In genomic region chr19:3458595-3459284, GRCh38 we compare ENCODE assay signal across 10 cellular contexts. TPM values are rescaled to one million over a fixed set of nuclear protein-coding genes. Genes with fewer than 3 reads are reported as not detected.
DNase-seq lines count a peak whose midpoint lies in the region; ATAC-seq and TF ChIP-seq lines count a peak whose summit lies in the region.
"Had no signal": no experiment of that assay in that cellular context is flagged by ENCODE, and none has a peak within 500 bp of the region (broad histone marks: within the 10 kb centered on the region; RNA-seq: fewer than 3 reads in every experiment).

No MANE protein-coding gene starts in this region.

- intact Hi-C loops in esophagus muscularis mucosa (cut with DNase I), result no loop called here

- H3K36me3 ChIP-seq in MM.1S (replicated peaks; ENCODE audit: insufficient read depth, low read length) (no peaks in the 10 kb centered on the region), esophagus muscularis mucosa (peaks cover 36 to 84% (median 73%) of the 10 kb centered on the region in 4 donors), subcutaneous abdominal adipose tissue (ENCODE audit: control insufficient read depth in 5 of 5, insufficient read depth in 5 of 5, low read length in 5 of 5) (peaks cover 0 to 56% (median 41%) of the 10 kb centered on the region in 5 donors)

- no peaks in the 10 kb centered on the region for H3K4me1 Mint-ChIP-seq in stimulated activated naive CD8-positive, alpha-beta T cell treated with anti-CD3 and anti-CD28 coated beads, Interleukin-15, amount 100 ng/mL, for 72 hours
- H3K4me1 Mint-ChIP-seq: activated T-helper 17 cell treated with anti-CD3 and anti-CD28 coated beads, Interleukin-2, amount 50 U/mL, for 72 hours had no signal

- TF ChIP-seq CTCF in MM.1S (IDR thresholded peaks at IDR 0.05; ENCODE audit: low read length) (no peak), esophagus muscularis mucosa (IDR thresholded peaks at IDR 0.05) (no peak)

- TF ChIP-seq POLR2A in esophagus muscularis mucosa (IDR thresholded peaks at IDR 0.05; ENCODE audit: low read depth), result no peak

- no peaks in the 10 kb centered on the region for H4K20me1 ChIP-seq in MM.1S (ENCODE audit: insufficient read depth, low read length)

- H3K9me3 Mint-ChIP-seq in stimulated activated naive CD8-positive, alpha-beta T cell treated with anti-CD3 and anti-CD28 coated beads, Interleukin-15, amount 100 ng/mL, for 72 hours, result no peaks in the 10 kb centered on the region
- H3K9me3 Mint-ChIP-seq: activated T-helper 17 cell treated with anti-CD3 and anti-CD28 coated beads, Interleukin-2, amount 50 U/mL, for 72 hours had no signal

- no peak overlapping the region for H3K4me3 Mint-ChIP-seq in stimulated activated naive CD8-positive, alpha-beta T cell treated with anti-CD3 and anti-CD28 coated beads, Interleukin-15, amount 100 ng/mL, for 72 hours
- H3K4me3 Mint-ChIP-seq: activated T-helper 17 cell treated with anti-CD3 and anti-CD28 coated beads, Interleukin-2, amount 50 U/mL, for 72 hours had no signal

- peak overlapping the region in 1 of 2 donors; percentile 19 for H3K27ac Mint-ChIP-seq in stimulated activated naive CD8-positive, alpha-beta T cell treated with anti-CD3 and anti-CD28 coated beads, Interleukin-15, amount 100 ng/mL, for 72 hours
- H3K27ac Mint-ChIP-seq: activated T-helper 17 cell treated with anti-CD3 and anti-CD28 coated beads, Interleukin-2, amount 50 U/mL, for 72 hours had no signal

- H3K9ac ChIP-seq in MM.1S (ENCODE audit: low read length), result no peak overlapping the region
- peak overlapping the region in 3 of 5 donors; percentile 11 to 41 (median 30) for H3K9ac ChIP-seq in subcutaneous abdominal adipose tissue (ENCODE audit: low read length in 5 of 5)

- H3K27ac ChIP-seq in MM.1S (ENCODE audit: low read length) (no peak overlapping the region), esophagus muscularis mucosa (replicated peaks in 1 of 4) (peak overlapping the region; percentile 84 to 91 (median 89)), subcutaneous abdominal adipose tissue (ENCODE audit: low read depth, low read length) (peak overlapping the region; percentile 74)

- no peaks in the 10 kb centered on the region for H3K27me3 Mint-ChIP-seq in stimulated activated naive CD8-positive, alpha-beta T cell treated with anti-CD3 and anti-CD28 coated beads, Interleukin-15, amount 100 ng/mL, for 72 hours
- H3K27me3 Mint-ChIP-seq: activated T-helper 17 cell treated with anti-CD3 and anti-CD28 coated beads, Interleukin-2, amount 50 U/mL, for 72 hours had no signal

- H3K9me2 ChIP-seq in MM.1S (replicated peaks; ENCODE audit: insufficient read depth, low read length), result no peaks in the 10 kb centered on the region

- H3F3A ChIP-seq in MM.1S (ENCODE audit: insufficient read depth, low read length), result no peaks in the 10 kb centered on the region

- H3K4me1 ChIP-seq in MM.1S (ENCODE audit: low read length) (peaks cover 19% of the 10 kb centered on the region), esophagus muscularis mucosa (peaks cover 36 to 98% (median 88%) of the 10 kb centered on the region in 4 donors), subcutaneous abdominal adipose tissue (ENCODE audit: control insufficient read depth in 5 of 5, insufficient read depth in 5 of 5, low read length in 5 of 5) (peaks cover 0 to 39% (median 35%) of the 10 kb centered on the region in 5 donors)

- no peak for TF ChIP-seq EP300 in esophagus muscularis mucosa (IDR thresholded peaks at IDR 0.05)

- no peaks in the 10 kb centered on the region for H3K79me2 ChIP-seq in MM.1S (ENCODE audit: low read length)

- ATAC-seq in stimulated activated naive CD8-positive, alpha-beta T cell treated with anti-CD3 and anti-CD28 coated beads, Interleukin-15, amount 100 ng/mL, for 72 hours, result no peak
- ATAC-seq: activated T-helper 17 cell treated with anti-CD3 and anti-CD28 coated beads, Interleukin-2, amount 50 U/mL, for 72 hours had no signal

- DNase-seq in MM.1S (no peak), esophagus muscularis mucosa (ENCODE audit: extremely low spot score) (no peak), medulla oblongata (ENCODE audit: extremely low spot score) (peak; percentile 68), NCI-H2081 (lab: John Stamatoyannopoulos, UW) (no peak), UCSD-AML1 (lab: John Stamatoyannopoulos, UW; ENCODE audit: unreplicated experiment) (no peak), NCI-H146 (lab: John Stamatoyannopoulos, UW) (no peak)
- DNase-seq in stimulated activated naive CD8-positive, alpha-beta T cell treated with anti-CD3 and anti-CD28 coated beads, Interleukin-15, amount 100 ng/mL, for 72 hours, result no peak
- DNase-seq: stimulated activated CD4-positive, alpha-beta T cell treated with anti-CD3 and anti-CD28 coated beads, Interleukin-1b, Interleukin-23, amount 100 ng/mL, for 48 hours had no signal

- H3K27me3 ChIP-seq in MM.1S (replicated peaks; ENCODE audit: insufficient read depth, low read length), result peaks cover 87% of the 10 kb centered on the region
- H3K27me3 ChIP-seq in esophagus muscularis mucosa, result no peaks in the 10 kb centered on the region
- no peaks in the 10 kb centered on the region for H3K27me3 ChIP-seq in subcutaneous abdominal adipose tissue (ENCODE audit: control insufficient read depth in 5 of 5, insufficient read depth in 4 of 5, low read length in 5 of 5)

- H3K4me2 ChIP-seq in MM.1S (ENCODE audit: low read depth, low read length), result peak overlapping the region; percentile 65

- WGBS in esophagus muscularis mucosa, result 31% methylated on average over 19 of the region's 19 CpGs

- H3K9me3 ChIP-seq in MM.1S (replicated peaks; ENCODE audit: insufficient read depth, low read length) (no peaks in the 10 kb centered on the region), esophagus muscularis mucosa (no peaks in the 10 kb centered on the region), subcutaneous abdominal adipose tissue (ENCODE audit: control insufficient read depth in 5 of 5, low read length in 5 of 5) (no peaks in the 10 kb centered on the region)

- H2AFZ ChIP-seq in MM.1S (ENCODE audit: low read length), result no peak overlapping the region

- H3K4me3 ChIP-seq in MM.1S (ENCODE audit: low read length) (peak overlapping the region; percentile 33; the same call in 1 of the 2 replicates), esophagus muscularis mucosa (peak overlapping the region in 3 of 4 donors; percentile 12 to 29 (median 29)), subcutaneous abdominal adipose tissue (ENCODE audit: low read depth in 1 of 5, low read length in 5 of 5) (peak overlapping the region in 1 of 5 donors; percentile 18)

RNA-seq across cellular contexts. Expression of gene SMIM24, which starts 21.6 kb away (rescaled TPM):
- not detected for total RNA-seq in esophagus muscularis mucosa

RNA-seq across cellular contexts. Expression of gene SMIM44, which starts 24.5 kb away (rescaled TPM):
- total RNA-seq in esophagus muscularis mucosa, result not detected
- total RNA-seq: activated T-helper 17 cell treated with anti-CD3 and anti-CD28 coated beads, Interleukin-2, amount 50 U/mL, for 72 hours had no signal

RNA-seq across cellular contexts. Expression of gene DOHH, which starts 41.7 kb away (rescaled TPM):
- 10 to 100 TPM; 19.5 to 37.5 (median 25.8) TPM for total RNA-seq in esophagus muscularis mucosa

RNA-seq across cellular contexts. Expression of gene FZR1, which starts 47.4 kb away (rescaled TPM):
- 10 to 100 TPM; 15.8 to 41.2 (median 31.4) TPM for total RNA-seq in esophagus muscularis mucosa
